Comparison of ENCODE assay signal across 1 cellular context in the genomic region with DNA sequence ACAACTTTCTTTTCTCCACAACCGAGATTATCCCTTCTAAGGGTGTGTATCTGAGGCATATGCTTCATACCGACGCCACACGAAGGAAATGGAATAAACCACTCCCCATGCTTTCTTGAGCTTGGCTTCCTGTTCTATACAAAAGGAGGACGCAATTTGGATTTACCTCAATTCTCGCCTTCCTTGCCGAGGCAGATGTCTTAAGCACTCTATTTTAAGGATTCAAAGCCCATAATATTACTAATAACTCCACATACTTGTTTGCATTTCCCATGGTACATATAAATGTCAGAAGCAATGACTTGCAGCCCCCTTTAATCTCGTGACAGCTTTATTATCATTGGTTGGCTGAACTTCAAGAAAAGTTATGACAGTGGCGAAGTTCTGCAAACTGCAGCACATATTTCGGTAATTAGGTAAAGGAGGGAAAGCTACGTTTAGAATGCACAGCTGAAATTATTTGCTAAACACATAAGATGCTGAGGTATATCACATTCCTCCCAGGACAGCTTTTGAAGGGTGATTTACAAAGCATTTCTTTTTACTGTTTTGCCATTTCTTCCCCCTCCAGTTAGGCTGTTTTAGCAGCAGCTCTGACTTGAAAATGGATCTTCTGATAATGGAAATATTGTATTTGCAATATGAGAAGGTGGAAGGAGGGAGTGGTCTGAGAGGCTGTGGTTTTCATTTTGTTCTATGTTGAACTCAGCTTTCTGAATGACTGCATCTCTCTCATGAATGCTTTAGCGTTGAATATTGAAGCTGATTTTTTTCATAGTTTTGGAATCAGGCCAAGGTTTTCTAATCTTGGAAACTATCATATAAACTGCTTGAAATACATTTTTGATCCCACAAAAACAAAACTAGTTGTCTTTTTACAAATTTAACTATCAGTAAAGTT.
TF ChIP-seq lines count a peak whose summit lies in the region.

No MANE protein-coding gene starts in this region.

TF ChIP-seq in HEK293, 187 proteins besides CTCF, POLR2A, EP300 and RAD21 (continued from another document and continues in another):
- TF ChIP-seq ZBTB10 (tag by site-specific recombination; IDR thresholded peaks at IDR 0.05) = no peak
- TF ChIP-seq ZNF391 (tag by site-specific recombination; IDR thresholded peaks at IDR 0.05; ENCODE audit: borderline replicate concordance, low read depth) = peak; percentile 39; the same call in 1 of the 2 replicates
- TF ChIP-seq, protein P1, sequence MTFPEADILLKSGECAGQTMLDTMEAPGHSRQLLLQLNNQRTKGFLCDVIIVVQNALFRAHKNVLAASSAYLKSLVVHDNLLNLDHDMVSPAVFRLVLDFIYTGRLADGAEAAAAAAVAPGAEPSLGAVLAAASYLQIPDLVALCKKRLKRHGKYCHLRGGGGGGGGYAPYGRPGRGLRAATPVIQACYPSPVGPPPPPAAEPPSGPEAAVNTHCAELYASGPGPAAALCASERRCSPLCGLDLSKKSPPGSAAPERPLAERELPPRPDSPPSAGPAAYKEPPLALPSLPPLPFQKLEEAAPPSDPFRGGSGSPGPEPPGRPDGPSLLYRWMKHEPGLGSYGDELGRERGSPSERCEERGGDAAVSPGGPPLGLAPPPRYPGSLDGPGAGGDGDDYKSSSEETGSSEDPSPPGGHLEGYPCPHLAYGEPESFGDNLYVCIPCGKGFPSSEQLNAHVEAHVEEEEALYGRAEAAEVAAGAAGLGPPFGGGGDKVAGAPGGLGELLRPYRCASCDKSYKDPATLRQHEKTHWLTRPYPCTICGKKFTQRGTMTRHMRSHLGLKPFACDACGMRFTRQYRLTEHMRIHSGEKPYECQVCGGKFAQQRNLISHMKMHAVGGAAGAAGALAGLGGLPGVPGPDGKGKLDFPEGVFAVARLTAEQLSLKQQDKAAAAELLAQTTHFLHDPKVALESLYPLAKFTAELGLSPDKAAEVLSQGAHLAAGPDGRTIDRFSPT (tag by site-specific recombination; IDR thresholded peaks at IDR 0.05) = peak; percentile 76
- no peak for TF ChIP-seq ZNF830 (tag by site-specific recombination; IDR thresholded peaks at IDR 0.05; ENCODE audit: low read depth)
- TF ChIP-seq ZNF510 (tag by site-specific recombination; IDR thresholded peaks at IDR 0.05; ENCODE audit: insufficient replicate concordance) = no peak
- peak; percentile 74; the same call in 1 of the 2 replicates for TF ChIP-seq GLI2 (tag by site-specific recombination; IDR thresholded peaks at IDR 0.05; ENCODE audit: borderline replicate concordance, low read depth)
- no peak for TF ChIP-seq ZNF239 (tag by site-specific recombination; IDR thresholded peaks at IDR 0.05)
- TF ChIP-seq, protein P2, sequence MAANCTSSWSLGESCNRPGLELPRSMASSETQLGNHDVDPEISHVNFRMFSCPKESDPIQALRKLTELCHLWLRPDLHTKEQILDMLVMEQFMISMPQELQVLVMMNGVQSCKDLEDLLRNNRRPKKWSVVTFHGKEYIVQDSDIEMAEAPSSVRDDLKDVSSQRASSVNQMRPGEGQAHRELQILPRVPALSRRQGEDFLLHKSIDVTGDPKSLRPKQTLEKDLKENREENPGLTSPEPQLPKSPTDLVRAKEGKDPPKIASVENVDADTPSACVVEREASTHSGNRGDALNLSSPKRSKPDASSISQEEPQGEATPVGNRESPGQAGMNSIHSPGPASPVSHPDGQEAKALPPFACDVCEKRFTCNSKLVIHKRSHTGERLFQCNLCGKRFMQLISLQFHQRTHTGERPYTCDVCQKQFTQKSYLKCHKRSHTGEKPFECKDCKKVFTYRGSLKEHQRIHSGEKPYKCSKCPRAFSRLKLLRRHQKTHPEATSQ (tag by site-specific recombination; IDR thresholded peaks at IDR 0.05) = no peak
- TF ChIP-seq KLF1 (tag by site-specific recombination; IDR thresholded peaks at IDR 0.05) = no peak; the same call in 1 of the 2 replicates
- no peak for TF ChIP-seq ZNF211 (tag by site-specific recombination; IDR thresholded peaks at IDR 0.05; ENCODE audit: low read depth)
- TF ChIP-seq, protein P3, sequence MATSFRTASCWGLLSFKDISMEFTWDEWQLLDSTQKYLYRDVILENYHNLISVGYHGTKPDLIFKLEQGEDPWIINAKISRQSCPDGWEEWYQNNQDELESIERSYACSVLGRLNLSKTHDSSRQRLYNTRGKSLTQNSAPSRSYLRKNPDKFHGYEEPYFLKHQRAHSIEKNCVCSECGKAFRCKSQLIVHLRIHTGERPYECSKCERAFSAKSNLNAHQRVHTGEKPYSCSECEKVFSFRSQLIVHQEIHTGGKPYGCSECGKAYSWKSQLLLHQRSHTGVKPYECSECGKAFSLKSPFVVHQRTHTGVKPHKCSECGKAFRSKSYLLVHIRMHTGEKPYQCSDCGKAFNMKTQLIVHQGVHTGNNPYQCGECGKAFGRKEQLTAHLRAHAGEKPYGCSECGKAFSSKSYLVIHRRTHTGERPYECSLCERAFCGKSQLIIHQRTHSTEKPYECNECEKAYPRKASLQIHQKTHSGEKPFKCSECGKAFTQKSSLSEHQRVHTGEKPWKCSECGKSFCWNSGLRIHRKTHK (tag by site-specific recombination; IDR thresholded peaks at IDR 0.05) = no peak
- TF ChIP-seq ZNF530 (tag by site-specific recombination; IDR thresholded peaks at IDR 0.05; ENCODE audit: low read depth) = no peak
- peak; percentile 65 for TF ChIP-seq TSHZ1 (tag by site-specific recombination; IDR thresholded peaks at IDR 0.05; ENCODE audit: borderline replicate concordance)
- no peak for TF ChIP-seq ZNF585B (tag by site-specific recombination; IDR thresholded peaks at IDR 0.05)
- TF ChIP-seq ZNF23 (tag by site-specific recombination; IDR thresholded peaks at IDR 0.05; ENCODE audit: borderline replicate concordance) = no peak
- TF ChIP-seq ZNF548 (tag by site-specific recombination; IDR thresholded peaks at IDR 0.05) = no peak
- peak; percentile 66 for TF ChIP-seq KLF8 (tag by site-specific recombination; IDR thresholded peaks at IDR 0.05)
- no peak for TF ChIP-seq ZNF571 (tag by site-specific recombination; IDR thresholded peaks at IDR 0.05)
- no peak for TF ChIP-seq MEIS1 (CRISPR knock-in tag; IDR thresholded peaks at IDR 0.05; ENCODE audit: borderline replicate concordance)
- no peak for TF ChIP-seq ZNF707 (tag by site-specific recombination; IDR thresholded peaks at IDR 0.05)
- no peak; the same call in 1 of the 2 replicates for TF ChIP-seq ZNF561 (tag by site-specific recombination; IDR thresholded peaks at IDR 0.05; ENCODE audit: borderline replicate concordance)
- TF ChIP-seq ZSCAN30 (tag by site-specific recombination; IDR thresholded peaks at IDR 0.05) = peak; percentile 7
- TF ChIP-seq TCF7L2 (IDR thresholded peaks at IDR 0.05; ENCODE audit: borderline replicate concordance, low read depth, low read length) = peak; percentile 95
- TF ChIP-seq, protein P4, sequence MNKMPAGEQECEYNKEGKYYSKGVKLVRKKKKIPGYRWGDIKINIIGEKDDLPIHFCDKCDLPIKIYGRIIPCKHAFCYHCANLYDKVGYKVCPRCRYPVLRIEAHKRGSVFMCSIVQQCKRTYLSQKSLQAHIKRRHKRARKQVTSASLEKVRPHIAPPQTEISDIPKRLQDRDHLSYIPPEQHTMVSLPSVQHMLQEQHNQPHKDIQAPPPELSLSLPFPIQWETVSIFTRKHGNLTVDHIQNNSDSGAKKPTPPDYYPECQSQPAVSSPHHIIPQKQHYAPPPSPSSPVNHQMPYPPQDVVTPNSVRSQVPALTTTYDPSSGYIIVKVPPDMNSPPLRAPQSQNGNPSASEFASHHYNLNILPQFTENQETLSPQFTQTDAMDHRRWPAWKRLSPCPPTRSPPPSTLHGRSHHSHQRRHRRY (tag by site-specific recombination; IDR thresholded peaks at IDR 0.05) = no peak
- TF ChIP-seq ZNF366 (tag by site-specific recombination; conservative IDR thresholded peaks at IDR 0.05) = peak; percentile 84
- peak; percentile 90 for TF ChIP-seq IKZF3 (tag by site-specific recombination; IDR thresholded peaks at IDR 0.05)
- TF ChIP-seq, protein P5, sequence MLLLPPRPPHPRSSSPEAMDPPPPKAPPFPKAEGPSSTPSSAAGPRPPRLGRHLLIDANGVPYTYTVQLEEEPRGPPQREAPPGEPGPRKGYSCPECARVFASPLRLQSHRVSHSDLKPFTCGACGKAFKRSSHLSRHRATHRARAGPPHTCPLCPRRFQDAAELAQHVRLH (tag by site-specific recombination; IDR thresholded peaks at IDR 0.05) = peak; percentile 87
- peak; percentile 66 for TF ChIP-seq ZNF398 (tag by site-specific recombination; IDR thresholded peaks at IDR 0.05)
- TF ChIP-seq, protein P6, sequence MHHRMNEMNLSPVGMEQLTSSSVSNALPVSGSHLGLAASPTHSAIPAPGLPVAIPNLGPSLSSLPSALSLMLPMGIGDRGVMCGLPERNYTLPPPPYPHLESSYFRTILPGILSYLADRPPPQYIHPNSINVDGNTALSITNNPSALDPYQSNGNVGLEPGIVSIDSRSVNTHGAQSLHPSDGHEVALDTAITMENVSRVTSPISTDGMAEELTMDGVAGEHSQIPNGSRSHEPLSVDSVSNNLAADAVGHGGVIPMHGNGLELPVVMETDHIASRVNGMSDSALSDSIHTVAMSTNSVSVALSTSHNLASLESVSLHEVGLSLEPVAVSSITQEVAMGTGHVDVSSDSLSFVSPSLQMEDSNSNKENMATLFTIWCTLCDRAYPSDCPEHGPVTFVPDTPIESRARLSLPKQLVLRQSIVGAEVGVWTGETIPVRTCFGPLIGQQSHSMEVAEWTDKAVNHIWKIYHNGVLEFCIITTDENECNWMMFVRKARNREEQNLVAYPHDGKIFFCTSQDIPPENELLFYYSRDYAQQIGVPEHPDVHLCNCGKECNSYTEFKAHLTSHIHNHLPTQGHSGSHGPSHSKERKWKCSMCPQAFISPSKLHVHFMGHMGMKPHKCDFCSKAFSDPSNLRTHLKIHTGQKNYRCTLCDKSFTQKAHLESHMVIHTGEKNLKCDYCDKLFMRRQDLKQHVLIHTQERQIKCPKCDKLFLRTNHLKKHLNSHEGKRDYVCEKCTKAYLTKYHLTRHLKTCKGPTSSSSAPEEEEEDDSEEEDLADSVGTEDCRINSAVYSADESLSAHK (tag by site-specific recombination; IDR thresholded peaks at IDR 0.05) = peak; percentile 90
- peak; percentile 78 for TF ChIP-seq ZSCAN16 (tag by site-specific recombination; IDR thresholded peaks at IDR 0.05)
- TF ChIP-seq BCL11A (tag by site-specific recombination; IDR thresholded peaks at IDR 0.05; ENCODE audit: low read depth) = peak; percentile 77; the same call in 1 of the 2 replicates
- peak; percentile 94 for TF ChIP-seq OSR2 (tag by site-specific recombination; IDR thresholded peaks at IDR 0.05)
- no peak for TF ChIP-seq ZNF701 (tag by site-specific recombination; IDR thresholded peaks at IDR 0.05)
- peak; percentile 48; the same call in 1 of the 2 replicates for TF ChIP-seq GFI1B (tag by site-specific recombination; IDR thresholded peaks at IDR 0.05)
- peak; percentile 96 for TF ChIP-seq ZNF843 (tag by site-specific recombination; IDR thresholded peaks at IDR 0.05)
- TF ChIP-seq KLF16 (tag by site-specific recombination; IDR thresholded peaks at IDR 0.05) = no peak; the same call in 1 of the 2 replicates
- peak; percentile 64; the same call in 1 of the 2 replicates for TF ChIP-seq ZNF558 (tag by site-specific recombination; IDR thresholded peaks at IDR 0.05)
